ENCODE assay signal across 8 cellular contexts in genomic region chr17:5500247-5500803, GRCh38. TPM values are rescaled to one million over a fixed set of nuclear protein-coding genes. Genes with fewer than 3 reads are reported as not detected.
DNase-seq lines count a peak whose midpoint lies in the region; ATAC-seq and TF ChIP-seq lines count a peak whose summit lies in the region.

No MANE protein-coding gene starts in this region.

- peak; percentile 56 for DNase-seq in GM13976 (ENCODE audit: low spot score)
- DNase-seq in WERI-Rb-1: no peak
- peak; percentile 13 for DNase-seq in fibroblast of villous mesenchyme (ENCODE audit: low read depth)
- peak; percentile 2 for DNase-seq in putamen (ENCODE audit: low spot score)
- DNase-seq in hippocampal formation (lab: John Stamatoyannopoulos, UW): no peak
- DNase-seq in NCI-H345 (lab: John Stamatoyannopoulos, UW): no peak

- no peaks in the 10 kb centered on the region for H3K9me3 ChIP-seq in WERI-Rb-1 (ENCODE audit: severe bottlenecking)

- in situ Hi-C loops in GM13976 (cut with MboI; ENCODE audit: low sequenced_read_pairs, unreplicated experiment): no loop called here

- ATAC-seq in HG03196 (IDR thresholded peaks at IDR 0.05; ENCODE audit: unreplicated experiment): no peak
- ATAC-seq in HG03135 (IDR thresholded peaks at IDR 0.05; ENCODE audit: unreplicated experiment): no peak

- H3K27me3 ChIP-seq in WERI-Rb-1 (ENCODE audit: insufficient read depth, low read depth, severe bottlenecking): no peaks in the 10 kb centered on the region

- no peak overlapping the region for H3K27ac ChIP-seq in WERI-Rb-1

- no peaks in the 10 kb centered on the region for H3K36me3 ChIP-seq in WERI-Rb-1

- TF ChIP-seq CTCF in GM13976 (IDR thresholded peaks at IDR 0.05; ENCODE audit: borderline replicate concordance, control extremely low read depth, extremely low read depth, insufficient read depth, missing control alignments) (no peak), WERI-Rb-1 (IDR thresholded peaks at IDR 0.05; ENCODE audit: low read depth, low read length) (no peak), fibroblast of villous mesenchyme (IDR thresholded peaks at IDR 0.05; ENCODE audit: insufficient read depth, low read depth, low read length) (no peak)

- peak overlapping the region; percentile 45 for H3K4me3 ChIP-seq in WERI-Rb-1 (ENCODE audit: low read depth, low read length)
- H3K4me3 ChIP-seq in fibroblast of villous mesenchyme (ENCODE audit: low read depth, low read length): peak overlapping the region; percentile 75

RNA-seq across cellular contexts. Expression of gene MIS12, which starts 14.0 kb away (rescaled TPM):
- total RNA-seq in fibroblast of villous mesenchyme: 10.3 and 18.6 TPM in 2 replicates

RNA-seq across cellular contexts. Expression of gene DERL2, which starts 14.3 kb away (rescaled TPM):
- total RNA-seq in fibroblast of villous mesenchyme: 29.0 and 45.3 TPM in 2 replicates

RNA-seq across cellular contexts. Expression of gene DHX33, which starts 31.5 kb away (rescaled TPM):
- 14.2 and 14.8 TPM in 2 replicates for total RNA-seq in fibroblast of villous mesenchyme

Comparison
In these comparisons a context has a peak if more than half of its experiments do, and no peak if none do; other contexts are left out.
1. DNase-seq: peak in GM13976 (single experiment), fibroblast of villous mesenchyme (single experiment) and putamen (single experiment); none in WERI-Rb-1 (single experiment), hippocampal formation (0 of 2) and NCI-H345 (single experiment).